ENCODE assay signal across 1 cellular context in genomic region chr16:56822966-56823739, GRCh38.
TF ChIP-seq lines count a peak whose summit lies in the region.

No MANE protein-coding gene starts in this region.

TF ChIP-seq in WTC11, 78 proteins besides CTCF, POLR2A, EP300 and RAD21 (continued from another document):
- TF ChIP-seq NR2C2 (CRISPR knock-in tag; IDR thresholded peaks at IDR 0.05) (no peak), ZNF281 (CRISPR knock-in tag; IDR thresholded peaks at IDR 0.05) (no peak), CDX4 (CRISPR knock-in tag; IDR thresholded peaks at IDR 0.05; ENCODE audit: borderline replicate concordance) (no peak), TP53 (CRISPR knock-in tag; IDR thresholded peaks at IDR 0.05) (no peak), EMX1 (CRISPR knock-in tag; IDR thresholded peaks at IDR 0.05) (no peak), JUN (CRISPR knock-in tag; IDR thresholded peaks at IDR 0.05) (no peak), FOXP1 (CRISPR knock-in tag; IDR thresholded peaks at IDR 0.05; ENCODE audit: borderline replicate concordance) (no peak), SP1 (CRISPR knock-in tag; conservative IDR thresholded peaks at IDR 0.05) (no peak), ATF3 (CRISPR knock-in tag; conservative IDR thresholded peaks at IDR 0.05) (no peak), HMGA2 (CRISPR knock-in tag; IDR thresholded peaks at IDR 0.05) (no peak), HMGXB4 (CRISPR knock-in tag; IDR thresholded peaks at IDR 0.05) (no peak), E2F4 (CRISPR knock-in tag; IDR thresholded peaks at IDR 0.05; ENCODE audit: borderline replicate concordance, low read depth) (no peak), E2F1 (CRISPR knock-in tag; IDR thresholded peaks at IDR 0.05) (no peak), OVOL2 (CRISPR knock-in tag; IDR thresholded peaks at IDR 0.05; ENCODE audit: borderline replicate concordance) (no peak), ZNF317 (CRISPR knock-in tag; IDR thresholded peaks at IDR 0.05; ENCODE audit: borderline replicate concordance, low read depth) (no peak), MLX (CRISPR knock-in tag; IDR thresholded peaks at IDR 0.05) (no peak), NFE2L1 (CRISPR knock-in tag; IDR thresholded peaks at IDR 0.05) (no peak)
